ENCODE assay signal across 1 cellular context in genomic region chr14:20989787-20990600, GRCh38.
TF ChIP-seq lines count a peak whose summit lies in the region.

METTL17 (plus strand) TSS chr14:20989980; CDS start chr14:20990003, 23 bp downstream.

TF ChIP-seq in GM12878, 131 proteins besides CTCF, POLR2A, EP300 and RAD21 (continued from another document and continues in another):
- TF ChIP-seq E4F1 (IDR thresholded peaks at IDR 0.05; ENCODE audit: borderline replicate concordance, partially characterized antibody) (peak; percentile 21), PRDM15 (CRISPR knock-in tag; IDR thresholded peaks at IDR 0.05) (no peak), FOS (IDR thresholded peaks at IDR 0.05; ENCODE audit: borderline replicate concordance, extremely low read depth, insufficient read length) (peak; percentile 85), SUPT20H (IDR thresholded peaks at IDR 0.05; ENCODE audit: borderline replicate concordance, control insufficient read depth, low read depth, low read length) (no peak), YBX1 (IDR thresholded peaks at IDR 0.05) (no peak), BCL11A (IDR thresholded peaks at IDR 0.05; ENCODE audit: low read depth, low read length) (no peak), IRF5 (IDR thresholded peaks at IDR 0.05; ENCODE audit: borderline replicate concordance) (no peak), RCOR1 (conservative IDR thresholded peaks at IDR 0.05; ENCODE audit: low read depth, low read length) (no peak), NBN (IDR thresholded peaks at IDR 0.05) (0 out of 2 replicates have a peak, but pooled peaks have one; percentile 55), CBX5 (IDR thresholded peaks at IDR 0.05; ENCODE audit: low read depth) (0 out of 2 replicates have a peak, but pooled peaks have one; percentile 45), ZNF687 (IDR thresholded peaks at IDR 0.05) (peak; percentile 64), SMAD1 (IDR thresholded peaks at IDR 0.05; ENCODE audit: low read depth, partially characterized antibody) (no peak), ZNF24 (IDR thresholded peaks at IDR 0.05) (no peak), BCLAF1 (IDR thresholded peaks at IDR 0.05) (no peak), SREBF1 (IDR thresholded peaks at IDR 0.05; ENCODE audit: low read length) (peak; percentile 70; the same call in 1 of the 2 replicates), MYC (IDR thresholded peaks at IDR 0.05; ENCODE audit: insufficient read depth, insufficient read length, insufficient replicate concordance, low read length, severe bottlenecking) (no peak), WRNIP1 (IDR thresholded peaks at IDR 0.05; ENCODE audit: borderline replicate concordance, low read depth, low read length) (no peak), HSF1 (IDR thresholded peaks at IDR 0.05; ENCODE audit: low read depth, low read length) (no peak), KAT2A (conservative IDR thresholded peaks at IDR 0.05; ENCODE audit: control insufficient read depth, low read depth, low read length) (no peak), IRF4 (IDR thresholded peaks at IDR 0.05; ENCODE audit: low read depth, low read length) (no peak), ETV6 (conservative IDR thresholded peaks at IDR 0.05 in 1 of 2, IDR thresholded peaks at IDR 0.05 in 1 of 2; ENCODE audit: borderline replicate concordance in 1 of 2, low read depth in 1 of 2) (0 out of 4 replicates have a peak, but pooled peaks of 1 of the 2 experiments have one; percentile 29), PML (IDR thresholded peaks at IDR 0.05; ENCODE audit: low read length) (peak; percentile 88), SMC3 (IDR thresholded peaks at IDR 0.05; ENCODE audit: borderline replicate concordance, low read length) (no peak), NKRF (conservative IDR thresholded peaks at IDR 0.05) (peak; percentile 61), SP1 (IDR thresholded peaks at IDR 0.05; ENCODE audit: low read depth, low read length) (peak; percentile 98), ZBTB4 (CRISPR knock-in tag; IDR thresholded peaks at IDR 0.05) (no peak), PBX3 (IDR thresholded peaks at IDR 0.05; ENCODE audit: insufficient replicate concordance, low read depth, low read length) (no peak), CBX3 (IDR thresholded peaks at IDR 0.05; ENCODE audit: borderline replicate concordance, low read depth) (no peak), JUNB (IDR thresholded peaks at IDR 0.05) (no peak), RFX5 (IDR thresholded peaks at IDR 0.05; ENCODE audit: low read depth, low read length) (no peak)
